In the genomic region with DNA sequence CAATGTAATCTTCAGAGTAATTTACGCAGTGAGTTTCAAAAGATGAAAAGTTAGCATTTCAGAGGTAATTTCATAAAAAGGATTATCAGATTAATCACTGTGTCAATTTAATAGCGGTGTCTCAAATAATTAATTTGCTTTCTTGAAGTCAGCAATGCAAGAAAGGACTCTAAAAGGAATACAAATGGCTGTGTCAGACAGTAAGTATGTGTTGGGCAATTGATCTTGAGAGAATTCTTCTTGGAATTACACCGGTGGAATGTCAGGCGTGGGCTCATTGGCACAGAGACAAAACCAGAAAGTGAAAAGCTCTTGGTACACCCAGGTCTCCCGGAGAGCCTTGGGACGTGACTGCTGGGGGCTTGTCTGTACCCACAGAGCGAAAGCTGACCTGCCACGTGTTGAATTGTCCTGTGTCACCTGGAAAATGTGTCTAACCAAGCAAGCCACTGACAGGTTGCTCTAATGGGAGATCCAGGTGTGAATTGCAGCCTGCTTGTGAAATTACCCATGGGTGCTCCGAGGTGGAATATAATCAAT, we compare ENCODE assay signal across 13 cellular contexts.
DNase-seq lines count a peak whose midpoint lies in the region; ATAC-seq and TF ChIP-seq lines count a peak whose summit lies in the region.
"Had no signal": no experiment of that assay in that cellular context is flagged by ENCODE, and none has a peak within 500 bp of the region (broad histone marks: within the 10 kb centered on the region; RNA-seq: fewer than 3 reads in every experiment).

No MANE protein-coding gene starts in this region.

- no peaks in the 10 kb centered on the region for H3K27me3 ChIP-seq in lung (ENCODE audit: control insufficient read depth, insufficient read depth)

- TF ChIP-seq CTCF in brain (conservative IDR thresholded peaks at IDR 0.05) (no peak), lung (IDR thresholded peaks at IDR 0.05; ENCODE audit: control extremely low read depth, extremely low read depth) (no peak)

- in situ Hi-C loops in ACHN (cut with HindIII; ENCODE audit: low pct_ligation_motif_present, low pct_unique_long_range_greater_than_20kb, low sequenced_read_pairs): no loop called here

- 61 to 81% methylated on average over 9 of the region's 9 CpGs for WGBS in lung, 2 donors

- peaks cover 5% of the 10 kb centered on the region for H3K36me3 Mint-ChIP-seq in brain
- H3K36me3 Mint-ChIP-seq: T-cell had no signal

- no peaks in the 10 kb centered on the region for H3K9me3 ChIP-seq in lung (ENCODE audit: control insufficient read depth in 2 of 2, insufficient read depth in 1 of 2, low read length in 1 of 2)
- H3K9me3 ChIP-seq: HAP-1 had no signal

- peaks cover 0 to 3% (median 0%) of the 10 kb centered on the region in 5 experiments for H3K9me3 Mint-ChIP-seq in brain
- H3K9me3 Mint-ChIP-seq: CD8-positive, alpha-beta memory T cell; T-cell had no signal

- DNase-seq in ACHN (peak; percentile 38), HK-2 (ENCODE audit: unreplicated experiment) (peak; percentile 67), lung (ENCODE audit: low spot score) (peak; percentile 74), NAMALWA (ENCODE audit: low spot score) (no peak), MV-4-11 (lab: John Stamatoyannopoulos, UW) (no peak), NCI-H2196 treated with DMSO at 0.1 percent for 48 hours (lab: John Stamatoyannopoulos, UW; ENCODE audit: unreplicated experiment) (no peak)
- DNase-seq: CD8-positive, alpha-beta memory T cell; NCI-H345; T-cell had no signal

- no peak overlapping the region for H3K4me3 ChIP-seq in lung
- H3K4me3 ChIP-seq: HAP-1 had no signal

- peak overlapping the region in 1 of 2 donors; percentile 65 for H3K27ac ChIP-seq in lung (ENCODE audit: low read depth in 1 of 2, low read length in 1 of 2)
- H3K27ac ChIP-seq: parathyroid adenoma had no signal

- H3K27ac Mint-ChIP-seq in brain: peak overlapping the region in 3 of 5 experiments; percentile 93 to 100 (median 94)
- H3K27ac Mint-ChIP-seq: T-cell had no signal

- H3K4me3 Mint-ChIP-seq in brain: no peak overlapping the region
- H3K4me3 Mint-ChIP-seq: CD8-positive, alpha-beta memory T cell; T-cell had no signal

- H3K4me1 ChIP-seq in lung (ENCODE audit: control insufficient read depth in 2 of 2, insufficient read depth in 2 of 2, low read length in 2 of 2): peaks cover 0 to 19% of the 10 kb centered on the region in 2 donors
- H3K4me1 ChIP-seq: HAP-1 had no signal

- ATAC-seq in lung (ENCODE audit: insufficient read depth, low FRiP score) (no peak), HG03354 (IDR thresholded peaks at IDR 0.05; ENCODE audit: poor library complexity, severe bottlenecking, unreplicated experiment) (no peak)
- ATAC-seq: T-cell had no signal

- H3K27me3 Mint-ChIP-seq in brain: no peaks in the 10 kb centered on the region
- H3K27me3 Mint-ChIP-seq: T-cell had no signal

- peaks cover 61% of the 10 kb centered on the region for H3K4me1 Mint-ChIP-seq in brain

- no peaks in the 10 kb centered on the region for H3K36me3 ChIP-seq in lung (ENCODE audit: control insufficient read depth in 2 of 2, insufficient read depth in 2 of 2, low read length in 2 of 2)
- H3K36me3 ChIP-seq: HAP-1 had no signal

Comparison
In these comparisons a context has a peak if more than half of its experiments do, and no peak if none do; other contexts are left out.
1. DNase-seq: peak in ACHN (single experiment), HK-2 (single experiment) and lung (single experiment); none in NAMALWA (single experiment), MV-4-11 (single experiment) and NCI-H2196 treated with DMSO at 0.1 percent for 48 hours (single experiment).